ENCODE assay signal across 8 cellular contexts in genomic region chr2:89048138-89049066, GRCh38.
DNase-seq lines count a peak whose midpoint lies in the region; ATAC-seq and TF ChIP-seq lines count a peak whose summit lies in the region.
"Not testable (repeated sequence)": the region's sequence is repeated elsewhere in the genome, so short reads cannot be mapped to it uniquely, and the experiment has no call there.

No MANE protein-coding gene starts in this region.

- not testable (repeated sequence) for H3K27ac ChIP-seq in VCaP; esophagus muscularis mucosa (replicated peaks in 1 of 4); liver (ENCODE audit: low read depth in 1 of 2, low read length in 2 of 2)

- not testable (repeated sequence) for TF ChIP-seq EP300 in esophagus muscularis mucosa (IDR thresholded peaks at IDR 0.05)

- H3K9me3 ChIP-seq in esophagus muscularis mucosa; liver (ENCODE audit: control insufficient read depth in 4 of 4, low read length in 3 of 4): not testable (repeated sequence)

- H3K36me3 Mint-ChIP-seq in stimulated activated naive B cell treated with anti-CD40 and anti-IgM and Interleukin-4, amounts not matched to agents 10 μg/mL and 1 μg/mL and 100 μg/mL, for 72 hours = not testable (repeated sequence)

- H3K9ac ChIP-seq in liver (ENCODE audit: low read depth in 1 of 2, low read length in 2 of 2) = not testable (repeated sequence)

- DNase-seq in COLO829 (ENCODE audit: low spot score) (peak; percentile 18), GM20000 (ENCODE audit: low spot score) (peak; percentile 15), HT-29 (ENCODE audit: low spot score) (peak; percentile 60), NCI-H526 (lab: John Stamatoyannopoulos, UW) (peak; percentile 1 to 73)
- DNase-seq in esophagus muscularis mucosa (ENCODE audit: extremely low spot score); stimulated activated naive B cell treated with anti-CD40 and anti-IgM and Interleukin-4, amounts not matched to agents 10 μg/mL and 1 μg/mL and 100 μg/mL, for 72 hours: not testable (repeated sequence)

- not testable (repeated sequence) for TF ChIP-seq CTCF in GM20000 (IDR thresholded peaks at IDR 0.05; ENCODE audit: extremely low read depth, missing control alignments)
- TF ChIP-seq CTCF in VCaP (conservative IDR thresholded peaks at IDR 0.05) = peak; percentile 79
- TF ChIP-seq CTCF in esophagus muscularis mucosa (IDR thresholded peaks at IDR 0.05) = peak; percentile 9 to 45 (median 37)
- peak; percentile 55 for TF ChIP-seq CTCF in liver (IDR thresholded peaks at IDR 0.05; ENCODE audit: low read depth, low read length, missing input control)

- not testable (repeated sequence) for H3K36me3 ChIP-seq in esophagus muscularis mucosa; liver (ENCODE audit: control insufficient read depth in 4 of 4, insufficient read depth in 3 of 4, low read depth in 1 of 4, low read length in 3 of 4)

- H3K4me3 ChIP-seq in esophagus muscularis mucosa; liver (ENCODE audit: low read depth in 1 of 3, low read length in 3 of 3): not testable (repeated sequence)

- WGBS in esophagus muscularis mucosa = 62% methylated on average over 2 of the region's 3 CpGs
- 52% methylated on average over 1 of the region's 3 CpGs for WGBS in liver

- not testable (repeated sequence) for H3K9me3 Mint-ChIP-seq in stimulated activated naive B cell treated with anti-CD40 and anti-IgM and Interleukin-4, amounts not matched to agents 10 μg/mL and 1 μg/mL and 100 μg/mL, for 72 hours

- H3K4me1 Mint-ChIP-seq in stimulated activated naive B cell treated with anti-CD40 and anti-IgM and Interleukin-4, amounts not matched to agents 10 μg/mL and 1 μg/mL and 100 μg/mL, for 72 hours = not testable (repeated sequence)

- not testable (repeated sequence) for TF ChIP-seq POLR2A in esophagus muscularis mucosa (IDR thresholded peaks at IDR 0.05; ENCODE audit: low read depth)

- not testable (repeated sequence) for H3K27me3 ChIP-seq in esophagus muscularis mucosa; liver (ENCODE audit: control insufficient read depth in 4 of 4, insufficient read depth in 4 of 4, low read length in 3 of 4)

- ATAC-seq in stimulated activated naive B cell treated with anti-CD40 and anti-IgM and Interleukin-4, amounts not matched to agents 10 μg/mL and 1 μg/mL and 100 μg/mL, for 72 hours (replicated peaks) = peak; percentile 62 to 90

- H3K27me3 Mint-ChIP-seq in stimulated activated naive B cell treated with anti-CD40 and anti-IgM and Interleukin-4, amounts not matched to agents 10 μg/mL and 1 μg/mL and 100 μg/mL, for 72 hours = not testable (repeated sequence)

- not testable (repeated sequence) for H3K4me3 Mint-ChIP-seq in stimulated activated naive B cell treated with anti-CD40 and anti-IgM and Interleukin-4, amounts not matched to agents 10 μg/mL and 1 μg/mL and 100 μg/mL, for 72 hours

- TF ChIP-seq RAD21 in liver (IDR thresholded peaks at IDR 0.05) = peak; percentile 69 to 76

- not testable (repeated sequence) for H3K27ac Mint-ChIP-seq in stimulated activated naive B cell treated with anti-CD40 and anti-IgM and Interleukin-4, amounts not matched to agents 10 μg/mL and 1 μg/mL and 100 μg/mL, for 72 hours

- not testable (repeated sequence) for H3K4me1 ChIP-seq in esophagus muscularis mucosa; liver (ENCODE audit: control insufficient read depth in 4 of 4, insufficient read depth in 4 of 4, low read length in 3 of 4)

- intact Hi-C loops in esophagus muscularis mucosa (cut with DNase I) = not testable (repeated sequence)
